ENCODE assay signal across 3 cellular contexts in genomic region chr2:216002274-216002673, GRCh38.
TF ChIP-seq lines count a peak whose summit lies in the region.

No MANE protein-coding gene starts in this region.

TF ChIP-seq in HepG2, 621 proteins besides CTCF, POLR2A, EP300 and RAD21:
- TF ChIP-seq, protein P1, sequence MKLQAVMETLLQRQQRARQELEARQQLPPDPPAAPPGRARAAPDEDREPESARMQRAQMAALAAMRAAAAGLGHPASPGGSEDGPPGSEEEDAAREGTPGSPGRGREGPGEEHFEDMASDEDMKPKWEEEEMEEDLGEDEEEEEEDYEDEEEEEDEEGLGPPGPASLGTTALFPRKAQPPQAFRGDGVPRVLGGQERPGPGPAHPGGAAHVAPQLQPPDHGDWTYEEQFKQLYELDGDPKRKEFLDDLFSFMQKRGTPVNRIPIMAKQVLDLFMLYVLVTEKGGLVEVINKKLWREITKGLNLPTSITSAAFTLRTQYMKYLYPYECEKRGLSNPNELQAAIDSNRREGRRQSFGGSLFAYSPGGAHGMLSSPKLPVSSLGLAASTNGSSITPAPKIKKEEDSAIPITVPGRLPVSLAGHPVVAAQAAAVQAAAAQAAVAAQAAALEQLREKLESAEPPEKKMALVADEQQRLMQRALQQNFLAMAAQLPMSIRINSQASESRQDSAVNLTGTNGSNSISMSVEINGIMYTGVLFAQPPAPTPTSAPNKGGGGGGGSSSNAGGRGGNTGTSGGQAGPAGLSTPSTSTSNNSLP (IDR thresholded peaks at IDR 0.05; ENCODE audit: low read depth, low read length): no peak
- TF ChIP-seq MAFK (conservative IDR thresholded peaks at IDR 0.05 in 1 of 2, IDR thresholded peaks at IDR 0.05 in 1 of 2; ENCODE audit: low read length in 2 of 2) (no peak), ZNF672 (CRISPR knock-in tag; IDR thresholded peaks at IDR 0.05) (no peak), KDM4B (CRISPR knock-in tag; IDR thresholded peaks at IDR 0.05) (no peak), ARNTL (CRISPR knock-in tag; IDR thresholded peaks at IDR 0.05) (no peak), ZNF629 (CRISPR knock-in tag; conservative IDR thresholded peaks at IDR 0.05) (no peak), PHF20 (CRISPR knock-in tag; IDR thresholded peaks at IDR 0.05) (no peak)
- TF ChIP-seq, protein P2, sequence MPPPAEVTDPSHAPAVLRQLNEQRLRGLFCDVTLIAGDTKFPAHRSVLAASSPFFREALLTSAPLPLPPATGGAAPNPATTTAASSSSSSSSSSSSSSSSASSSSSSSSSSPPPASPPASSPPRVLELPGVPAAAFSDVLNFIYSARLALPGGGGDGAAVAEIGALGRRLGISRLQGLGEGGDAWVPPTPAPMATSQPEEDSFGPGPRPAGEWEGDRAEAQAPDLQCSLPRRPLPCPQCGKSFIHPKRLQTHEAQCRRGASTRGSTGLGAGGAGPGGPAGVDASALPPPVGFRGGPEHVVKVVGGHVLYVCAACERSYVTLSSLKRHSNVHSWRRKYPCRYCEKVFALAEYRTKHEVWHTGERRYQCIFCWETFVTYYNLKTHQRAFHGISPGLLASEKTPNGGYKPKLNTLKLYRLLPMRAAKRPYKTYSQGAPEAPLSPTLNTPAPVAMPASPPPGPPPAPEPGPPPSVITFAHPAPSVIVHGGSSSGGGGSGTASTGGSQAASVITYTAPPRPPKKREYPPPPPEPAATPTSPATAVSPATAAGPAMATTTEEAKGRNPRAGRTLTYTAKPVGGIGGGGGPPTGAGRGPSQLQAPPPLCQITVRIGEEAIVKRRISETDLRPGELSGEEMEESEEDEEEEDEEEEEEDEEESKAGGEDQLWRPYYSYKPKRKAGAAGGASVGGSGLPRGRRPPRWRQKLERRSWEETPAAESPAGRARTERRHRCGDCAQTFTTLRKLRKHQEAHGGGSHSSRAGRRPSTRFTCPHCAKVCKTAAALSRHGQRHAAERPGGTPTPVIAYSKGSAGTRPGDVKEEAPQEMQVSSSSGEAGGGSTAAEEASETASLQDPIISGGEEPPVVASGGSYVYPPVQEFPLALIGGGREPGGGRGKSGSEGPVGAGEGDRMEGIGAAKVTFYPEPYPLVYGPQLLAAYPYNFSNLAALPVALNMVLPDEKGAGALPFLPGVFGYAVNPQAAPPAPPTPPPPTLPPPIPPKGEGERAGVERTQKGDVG (CRISPR knock-in tag; IDR thresholded peaks at IDR 0.05; ENCODE audit: borderline replicate concordance): no peak

TF ChIP-seq in SK-N-SH, 30 proteins besides CTCF, POLR2A, EP300 and RAD21:
- TF ChIP-seq, protein P3, sequence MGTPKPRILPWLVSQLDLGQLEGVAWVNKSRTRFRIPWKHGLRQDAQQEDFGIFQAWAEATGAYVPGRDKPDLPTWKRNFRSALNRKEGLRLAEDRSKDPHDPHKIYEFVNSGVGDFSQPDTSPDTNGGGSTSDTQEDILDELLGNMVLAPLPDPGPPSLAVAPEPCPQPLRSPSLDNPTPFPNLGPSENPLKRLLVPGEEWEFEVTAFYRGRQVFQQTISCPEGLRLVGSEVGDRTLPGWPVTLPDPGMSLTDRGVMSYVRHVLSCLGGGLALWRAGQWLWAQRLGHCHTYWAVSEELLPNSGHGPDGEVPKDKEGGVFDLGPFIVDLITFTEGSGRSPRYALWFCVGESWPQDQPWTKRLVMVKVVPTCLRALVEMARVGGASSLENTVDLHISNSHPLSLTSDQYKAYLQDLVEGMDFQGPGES (IDR thresholded peaks at IDR 0.05; ENCODE audit: low read depth, low read length): no peak
- TF ChIP-seq FOXM1 (IDR thresholded peaks at IDR 0.05; ENCODE audit: low read depth) (no peak), FOSL2 (IDR thresholded peaks at IDR 0.05; ENCODE audit: borderline replicate concordance, low read depth) (no peak), TAF1 (IDR thresholded peaks at IDR 0.05; ENCODE audit: borderline replicate concordance, low read depth, low read length) (no peak), CHD2 (IDR thresholded peaks at IDR 0.05; ENCODE audit: low read length, partially characterized antibody) (no peak), EZH2phosphoT487 (IDR thresholded peaks at IDR 0.05; ENCODE audit: borderline replicate concordance, low read depth) (no peak)
TF ChIP-seq in SK-N-SH: peak in this region for 0.

TF ChIP-seq in SK-N-SH treated with all-trans-retinoic acid at 6 μM for 48 hours, 23 proteins besides CTCF, POLR2A, EP300 and RAD21:
- TF ChIP-seq, protein P4, sequence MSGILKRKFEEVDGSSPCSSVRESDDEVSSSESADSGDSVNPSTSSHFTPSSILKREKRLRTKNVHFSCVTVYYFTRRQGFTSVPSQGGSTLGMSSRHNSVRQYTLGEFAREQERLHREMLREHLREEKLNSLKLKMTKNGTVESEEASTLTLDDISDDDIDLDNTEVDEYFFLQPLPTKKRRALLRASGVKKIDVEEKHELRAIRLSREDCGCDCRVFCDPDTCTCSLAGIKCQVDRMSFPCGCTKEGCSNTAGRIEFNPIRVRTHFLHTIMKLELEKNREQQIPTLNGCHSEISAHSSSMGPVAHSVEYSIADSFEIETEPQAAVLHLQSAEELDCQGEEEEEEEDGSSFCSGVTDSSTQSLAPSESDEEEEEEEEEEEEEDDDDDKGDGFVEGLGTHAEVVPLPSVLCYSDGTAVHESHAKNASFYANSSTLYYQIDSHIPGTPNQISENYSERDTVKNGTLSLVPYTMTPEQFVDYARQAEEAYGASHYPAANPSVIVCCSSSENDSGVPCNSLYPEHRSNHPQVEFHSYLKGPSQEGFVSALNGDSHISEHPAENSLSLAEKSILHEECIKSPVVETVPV (CRISPR knock-in tag; IDR thresholded peaks at IDR 0.05): no peak
- TF ChIP-seq ISL1 (CRISPR knock-in tag; IDR thresholded peaks at IDR 0.05): no peak
- no peak for TF ChIP-seq TSHZ2 (CRISPR knock-in tag; IDR thresholded peaks at IDR 0.05)
- TF ChIP-seq TOX (CRISPR knock-in tag; IDR thresholded peaks at IDR 0.05; ENCODE audit: borderline replicate concordance): no peak
- no peak for TF ChIP-seq GLIS3 (CRISPR knock-in tag; IDR thresholded peaks at IDR 0.05)
- no peak for TF ChIP-seq ZNF70 (CRISPR knock-in tag; IDR thresholded peaks at IDR 0.05)
- no peak for TF ChIP-seq ZC3H10 (CRISPR knock-in tag; IDR thresholded peaks at IDR 0.05)
- no peak for TF ChIP-seq OSR1 (CRISPR knock-in tag; IDR thresholded peaks at IDR 0.05)
- no peak for TF ChIP-seq ZFP30 (CRISPR knock-in tag; IDR thresholded peaks at IDR 0.05)
- no peak for TF ChIP-seq RARB (CRISPR knock-in tag; IDR thresholded peaks at IDR 0.05)
- TF ChIP-seq, protein P5, sequence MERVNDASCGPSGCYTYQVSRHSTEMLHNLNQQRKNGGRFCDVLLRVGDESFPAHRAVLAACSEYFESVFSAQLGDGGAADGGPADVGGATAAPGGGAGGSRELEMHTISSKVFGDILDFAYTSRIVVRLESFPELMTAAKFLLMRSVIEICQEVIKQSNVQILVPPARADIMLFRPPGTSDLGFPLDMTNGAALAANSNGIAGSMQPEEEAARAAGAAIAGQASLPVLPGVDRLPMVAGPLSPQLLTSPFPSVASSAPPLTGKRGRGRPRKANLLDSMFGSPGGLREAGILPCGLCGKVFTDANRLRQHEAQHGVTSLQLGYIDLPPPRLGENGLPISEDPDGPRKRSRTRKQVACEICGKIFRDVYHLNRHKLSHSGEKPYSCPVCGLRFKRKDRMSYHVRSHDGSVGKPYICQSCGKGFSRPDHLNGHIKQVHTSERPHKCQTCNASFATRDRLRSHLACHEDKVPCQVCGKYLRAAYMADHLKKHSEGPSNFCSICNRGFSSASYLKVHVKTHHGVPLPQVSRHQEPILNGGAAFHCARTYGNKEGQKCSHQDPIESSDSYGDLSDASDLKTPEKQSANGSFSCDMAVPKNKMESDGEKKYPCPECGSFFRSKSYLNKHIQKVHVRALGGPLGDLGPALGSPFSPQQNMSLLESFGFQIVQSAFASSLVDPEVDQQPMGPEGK (CRISPR knock-in tag; IDR thresholded peaks at IDR 0.05; ENCODE audit: borderline replicate concordance): no peak
- TF ChIP-seq, protein P6, sequence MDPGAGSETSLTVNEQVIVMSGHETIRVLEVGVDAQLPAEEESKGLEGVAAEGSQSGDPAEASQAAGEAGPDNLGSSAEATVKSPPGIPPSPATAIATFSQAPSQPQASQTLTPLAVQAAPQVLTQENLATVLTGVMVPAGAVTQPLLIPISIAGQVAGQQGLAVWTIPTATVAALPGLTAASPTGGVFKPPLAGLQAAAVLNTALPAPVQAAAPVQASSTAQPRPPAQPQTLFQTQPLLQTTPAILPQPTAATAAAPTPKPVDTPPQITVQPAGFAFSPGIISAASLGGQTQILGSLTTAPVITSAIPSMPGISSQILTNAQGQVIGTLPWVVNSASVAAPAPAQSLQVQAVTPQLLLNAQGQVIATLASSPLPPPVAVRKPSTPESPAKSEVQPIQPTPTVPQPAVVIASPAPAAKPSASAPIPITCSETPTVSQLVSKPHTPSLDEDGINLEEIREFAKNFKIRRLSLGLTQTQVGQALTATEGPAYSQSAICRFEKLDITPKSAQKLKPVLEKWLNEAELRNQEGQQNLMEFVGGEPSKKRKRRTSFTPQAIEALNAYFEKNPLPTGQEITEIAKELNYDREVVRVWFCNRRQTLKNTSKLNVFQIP (CRISPR knock-in tag; IDR thresholded peaks at IDR 0.05; ENCODE audit: borderline replicate concordance, low read depth): no peak
TF ChIP-seq in SK-N-SH treated with all-trans-retinoic acid at 6 μM for 48 hours: peak in this region for 0.
